18 cellular contexts compared by ENCODE assay signal in the genomic region with DNA sequence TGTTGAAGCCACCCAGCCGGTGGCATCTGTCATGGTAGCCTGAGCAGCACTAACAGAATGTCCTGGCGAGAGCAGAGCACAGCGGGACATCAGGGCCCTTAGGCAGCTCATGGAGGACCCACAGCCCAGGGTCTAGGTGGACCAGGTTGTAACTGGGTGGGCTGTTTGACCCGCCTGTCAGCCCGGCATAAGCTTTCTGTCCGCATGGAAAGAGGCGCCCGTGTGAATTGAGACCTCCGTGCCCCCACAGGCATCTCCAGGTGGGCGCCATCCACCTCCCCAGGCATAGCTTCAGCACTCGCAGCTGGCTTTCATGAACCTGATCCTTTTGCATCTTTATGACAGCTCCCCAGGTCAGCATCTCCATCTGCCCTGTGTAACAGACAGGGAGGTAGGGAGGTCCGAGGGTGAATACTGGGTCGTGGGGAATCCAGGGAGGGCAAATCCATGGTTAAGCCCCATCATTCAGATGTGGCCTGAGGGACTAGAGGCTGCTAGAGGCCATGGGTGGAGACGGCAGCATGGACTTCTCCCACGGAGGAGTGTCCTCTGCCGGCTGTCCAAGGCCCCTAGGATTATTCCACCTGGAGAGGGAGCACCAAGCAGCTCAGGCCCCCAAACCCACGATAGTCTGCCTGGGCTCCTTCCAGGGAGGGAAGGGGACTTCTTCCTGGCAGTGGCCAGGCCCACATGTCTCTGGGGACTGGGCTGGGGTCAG.
DNase-seq lines count a peak whose midpoint lies in the region; ATAC-seq and TF ChIP-seq lines count a peak whose summit lies in the region.
"Had no signal": no experiment of that assay in that cellular context is flagged by ENCODE, and none has a peak within 500 bp of the region (broad histone marks: within the 10 kb centered on the region; RNA-seq: fewer than 3 reads in every experiment).

No MANE protein-coding gene starts in this region.

- H3K27ac ChIP-seq in osteoblast (ENCODE audit: low read depth, low read length) (no peak overlapping the region), upper lobe of right lung (no peak overlapping the region)
- H3K27ac ChIP-seq: 22Rv1; A549; BLaER1 treated with 17β-estradiol and CSF1 and Interleukin-3, amounts not matched to agents 10 nM and 100 nM; C4-2B had no signal

- no peaks in the 10 kb centered on the region for H3K9me3 Mint-ChIP-seq in activated naive CD8-positive, alpha-beta T cell treated with anti-CD3 and anti-CD28 coated beads, Interleukin-2, amount 50 U/mL, for 24 hours
- no peaks in the 10 kb centered on the region for H3K9me3 Mint-ChIP-seq in activated naive CD8-positive, alpha-beta T cell treated with anti-CD3 and anti-CD28 coated beads for 36 hours
- H3K9me3 Mint-ChIP-seq: CD4-positive, alpha-beta T cell; CD8-positive, alpha-beta T cell had no signal

- H3K9me3 ChIP-seq in osteoblast (ENCODE audit: low read depth, low read length) (peaks cover 7% of the 10 kb centered on the region), upper lobe of right lung (no peaks in the 10 kb centered on the region)
- H3K9me3 ChIP-seq: A549; BLaER1 treated with 17β-estradiol and CSF1 and Interleukin-3, amounts not matched to agents 10 nM and 100 nM; Caco-2 had no signal

- H3K27me3 ChIP-seq in osteoblast (ENCODE audit: insufficient read depth, low read length) (no peaks in the 10 kb centered on the region), upper lobe of right lung (no peaks in the 10 kb centered on the region)
- H3K27me3 ChIP-seq: BLaER1 treated with 17β-estradiol and CSF1 and Interleukin-3, amounts not matched to agents 10 nM and 100 nM had no signal

- no peaks in the 10 kb centered on the region for H3K79me2 ChIP-seq in osteoblast (ENCODE audit: insufficient read depth, low read length)

- no peaks in the 10 kb centered on the region for H3K4me1 Mint-ChIP-seq in activated naive CD8-positive, alpha-beta T cell treated with anti-CD3 and anti-CD28 coated beads, Interleukin-2, amount 50 U/mL, for 24 hours
- H3K4me1 Mint-ChIP-seq in activated naive CD8-positive, alpha-beta T cell treated with anti-CD3 and anti-CD28 coated beads for 36 hours = no peaks in the 10 kb centered on the region
- H3K4me1 Mint-ChIP-seq: B cell had no signal

- H2AFZ ChIP-seq in osteoblast (ENCODE audit: low read length) = no peak overlapping the region

- H3K4me2 ChIP-seq in osteoblast (ENCODE audit: insufficient read depth, low read length) = no peak overlapping the region
- H3K4me2 ChIP-seq: A549; BLaER1 treated with 17β-estradiol and CSF1 and Interleukin-3, amounts not matched to agents 10 nM and 100 nM had no signal

- peak; percentile 11 for ATAC-seq in activated naive CD8-positive, alpha-beta T cell treated with anti-CD3 and anti-CD28 coated beads, Interleukin-2, amount 50 U/mL, for 24 hours
- ATAC-seq in upper lobe of right lung = no peak
- no peak for ATAC-seq in activated CD4-positive, CD25-positive, alpha-beta regulatory T cell treated with anti-CD3 and anti-CD28 coated beads, Interleukin-2, amount 50 U/mL, for 24 hours
- ATAC-seq in GM21723 (IDR thresholded peaks at IDR 0.05; ENCODE audit: unreplicated experiment) = no peak
- ATAC-seq: A549; CD8-positive, alpha-beta T cell had no signal

- H3K27me3 Mint-ChIP-seq in activated naive CD8-positive, alpha-beta T cell treated with anti-CD3 and anti-CD28 coated beads, Interleukin-2, amount 50 U/mL, for 24 hours = no peaks in the 10 kb centered on the region
- no peaks in the 10 kb centered on the region for H3K27me3 Mint-ChIP-seq in activated naive CD8-positive, alpha-beta T cell treated with anti-CD3 and anti-CD28 coated beads for 36 hours
- H3K27me3 Mint-ChIP-seq: B cell had no signal

- TF ChIP-seq CTCF in osteoblast (IDR thresholded peaks at IDR 0.05; ENCODE audit: extremely low read depth, low read depth, low read length) (no peak), upper lobe of right lung (IDR thresholded peaks at IDR 0.05) (no peak)

- H4K20me1 ChIP-seq in osteoblast (ENCODE audit: insufficient read depth, low read length) = no peaks in the 10 kb centered on the region
- H4K20me1 ChIP-seq: BLaER1 treated with 17β-estradiol and CSF1 and Interleukin-3, amounts not matched to agents 10 nM and 100 nM had no signal

- H3K4me3 ChIP-seq in osteoblast (ENCODE audit: insufficient read depth, low read length) (no peak overlapping the region), upper lobe of right lung (no peak overlapping the region)
- H3K4me3 ChIP-seq: A549; BLaER1 treated with 17β-estradiol and CSF1 and Interleukin-3, amounts not matched to agents 10 nM and 100 nM had no signal

- H3K4me3 Mint-ChIP-seq in activated naive CD8-positive, alpha-beta T cell treated with anti-CD3 and anti-CD28 coated beads, Interleukin-2, amount 50 U/mL, for 24 hours = no peak overlapping the region
- H3K4me3 Mint-ChIP-seq in activated naive CD8-positive, alpha-beta T cell treated with anti-CD3 and anti-CD28 coated beads for 36 hours = no peak overlapping the region
- H3K4me3 Mint-ChIP-seq: B cell; CD4-positive, alpha-beta T cell; CD8-positive, alpha-beta T cell had no signal

- no peak for DNase-seq in activated naive CD8-positive, alpha-beta T cell treated with anti-CD3 and anti-CD28 coated beads, Interleukin-2, amount 50 U/mL, for 24 hours
- no peak for DNase-seq in activated naive CD8-positive, alpha-beta T cell treated with anti-CD3 and anti-CD28 coated beads for 36 hours
- DNase-seq in osteoblast (ENCODE audit: insufficient read length, low spot score, missing footprints) (peak; percentile 49), upper lobe of right lung (peak; percentile 58)
- DNase-seq: AML-193; Caco-2; Calu3; CD4-positive, alpha-beta T cell; CD8-positive, alpha-beta T cell; DMS79 treated with DMSO at 0.1 percent for 48 hours; GF-D8 had no signal

- no peaks in the 10 kb centered on the region for H3K36me3 Mint-ChIP-seq in activated naive CD8-positive, alpha-beta T cell treated with anti-CD3 and anti-CD28 coated beads, Interleukin-2, amount 50 U/mL, for 24 hours (ENCODE audit: low read depth)
- H3K36me3 Mint-ChIP-seq in activated naive CD8-positive, alpha-beta T cell treated with anti-CD3 and anti-CD28 coated beads for 36 hours = no peaks in the 10 kb centered on the region
- H3K36me3 Mint-ChIP-seq: CD8-positive, alpha-beta T cell had no signal

- H3K27ac Mint-ChIP-seq in activated naive CD8-positive, alpha-beta T cell treated with anti-CD3 and anti-CD28 coated beads, Interleukin-2, amount 50 U/mL, for 24 hours = no peak overlapping the region
- H3K27ac Mint-ChIP-seq in activated naive CD8-positive, alpha-beta T cell treated with anti-CD3 and anti-CD28 coated beads for 36 hours = no peak overlapping the region
- H3K27ac Mint-ChIP-seq: B cell; CD4-positive, alpha-beta T cell; CD8-positive, alpha-beta T cell had no signal

- no peaks in the 10 kb centered on the region for H3K4me1 ChIP-seq in osteoblast (ENCODE audit: insufficient read depth, low read length)
- H3K4me1 ChIP-seq in upper lobe of right lung = no peaks in the 10 kb centered on the region
- H3K4me1 ChIP-seq: A549, Caco-2 had no signal

- no peaks in the 10 kb centered on the region for H3K36me3 ChIP-seq in osteoblast (ENCODE audit: insufficient read depth, low read length)
- H3K36me3 ChIP-seq in upper lobe of right lung = no peaks in the 10 kb centered on the region
- H3K36me3 ChIP-seq: BLaER1 treated with 17β-estradiol and CSF1 and Interleukin-3, amounts not matched to agents 10 nM and 100 nM had no signal

- intact Hi-C loops in upper lobe of right lung (cut with DNase I) = no loop called here

Comparison
In these comparisons a context has a peak if more than half of its experiments do, and no peak if none do; other contexts are left out.
1. DNase-seq: peak in osteoblast (single experiment) and upper lobe of right lung (single experiment); none in activated naive CD8-positive, alpha-beta T cell treated with anti-CD3 and anti-CD28 coated beads, Interleukin-2, amount 50 U/mL, for 24 hours (single experiment) and activated naive CD8-positive, alpha-beta T cell treated with anti-CD3 and anti-CD28 coated beads for 36 hours (single experiment).